8 cellular contexts compared by ENCODE assay signal in the genomic region with DNA sequence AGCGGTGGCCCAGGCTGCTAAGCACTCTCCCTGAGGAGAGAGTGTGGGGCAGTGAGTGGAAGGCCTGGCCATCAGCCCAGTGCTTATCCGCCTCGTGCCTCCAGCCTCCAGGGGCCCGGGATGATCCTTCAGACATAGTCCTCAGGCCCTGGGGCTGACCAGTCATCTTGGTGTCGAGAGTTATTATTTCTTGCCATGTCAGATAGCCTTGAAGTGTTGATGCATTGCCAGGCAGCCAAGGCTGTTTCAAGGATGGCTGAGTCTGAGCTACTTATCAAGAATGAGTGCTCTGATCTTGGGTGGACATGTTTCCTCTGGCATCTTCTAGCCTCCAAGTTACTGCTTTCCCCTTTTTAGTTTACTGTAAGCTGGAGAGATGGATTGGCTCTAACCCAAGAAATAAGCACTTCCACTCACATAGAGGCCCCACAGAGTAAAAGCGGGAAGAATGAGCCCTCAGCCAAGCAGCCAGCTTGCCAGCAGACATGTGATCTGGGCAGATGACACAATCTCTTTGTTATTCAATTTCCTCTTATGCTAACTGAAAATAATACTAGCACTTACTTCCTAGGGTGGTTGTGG.
A peak's percentile ranks its signal among the peaks of the same experiment; 100 is the strongest.
DNase-seq lines count a peak whose midpoint lies in the region; ATAC-seq, FAIRE-seq and TF ChIP-seq lines count a peak whose summit lies in the region.

No MANE protein-coding gene starts in this region.

- peaks cover 2% of the 10 kb centered on the region for H3K27me3 Mint-ChIP-seq in activated B cell treated with CpG ODN at 0.5 μM for 24 hours

- peaks cover 67% of the 10 kb centered on the region for H3K4me1 ChIP-seq in A673 (ENCODE audit: insufficient read depth, low read length, poor library complexity, severe bottlenecking)
- H3K4me1 ChIP-seq in gastrocnemius medialis: peaks cover 24 to 27% of the 10 kb centered on the region in 2 donors

- no peaks in the 10 kb centered on the region for H3K27me3 ChIP-seq in A673 (replicated peaks; ENCODE audit: insufficient read depth, low read depth, low read length, poor library complexity)
- no peaks in the 10 kb centered on the region for H3K27me3 ChIP-seq in gastrocnemius medialis

- peaks cover 31% of the 10 kb centered on the region for H3K4me1 Mint-ChIP-seq in activated B cell treated with CpG ODN at 0.5 μM for 24 hours

- POLR2A ChIA-PET in A673 (lab: Charles Lee; ENCODE audit: low non-redundant PET) (no interaction called here), activated B cell treated with CpG ODN at 0.5 μM for 24 hours (lab: Charles Lee) (interaction anchor here (1.8 kb wide), 1 partner anchor 136 kb away, joined by 11 read pairs; the partner anchor contains the start of gene NAMPT)

- no TSS peak for BruUV-seq in A673 (replicated peaks; lab: Mats Ljungman, UMichigan)

- peak; percentile 94 for DNase-seq in A673 (ENCODE audit: low spot score)
- DNase-seq in HTR-8/SVneo (ENCODE audit: insufficient read length, low spot score): peak; percentile 15
- DNase-seq in activated B cell treated with CpG ODN at 0.5 μM for 24 hours: no peak
- peak; percentile 87 for DNase-seq in Right ventricle myocardium superior
- peak; percentile 59 to 63 for DNase-seq in gastrocnemius medialis
- DNase-seq in GM12891 (ENCODE audit: insufficient read length, low spot score): no peak
- no peak for DNase-seq in RPMI8226

- H3K27ac ChIP-seq in A673 (ENCODE audit: low read depth, low read length, poor library complexity, severe bottlenecking): peak overlapping the region; percentile 34
- peak overlapping the region; percentile 32 to 64 (median 58) for H3K27ac ChIP-seq in gastrocnemius medialis

- H3K9me3 Mint-ChIP-seq in activated B cell treated with CpG ODN at 0.5 μM for 24 hours: peaks cover 11% of the 10 kb centered on the region

- no peaks in the 10 kb centered on the region for H3K36me3 Mint-ChIP-seq in activated B cell treated with CpG ODN at 0.5 μM for 24 hours (ENCODE audit: low read depth)

- peaks cover 6% of the 10 kb centered on the region for H3K9me3 ChIP-seq in A673 (ENCODE audit: low read depth, low read length, poor library complexity, severe bottlenecking)
- H3K9me3 ChIP-seq in gastrocnemius medialis: no peaks in the 10 kb centered on the region

- H3K27ac Mint-ChIP-seq in activated B cell treated with CpG ODN at 0.5 μM for 24 hours: peak overlapping the region; percentile 56

- H3K36me3 ChIP-seq in A673 (ENCODE audit: insufficient read depth, low read length, poor library complexity, severe bottlenecking) (no peaks in the 10 kb centered on the region), gastrocnemius medialis (no peaks in the 10 kb centered on the region)

- FAIRE-seq in HTR-8/SVneo (lab: Jason Lieb, UNC) (no peak), GM12891 (lab: Jason Lieb, UNC) (no peak)

- no peak overlapping the region for H3K4me3 ChIP-seq in A673 (ENCODE audit: low read depth, low read length, poor library complexity, severe bottlenecking)
- no peak overlapping the region for H3K4me3 ChIP-seq in gastrocnemius medialis

- TF ChIP-seq CTCF in A673 (conservative IDR thresholded peaks at IDR 0.05; ENCODE audit: low read depth, low read length): no peak
- TF ChIP-seq CTCF in activated B cell treated with CpG ODN at 0.5 μM for 24 hours (IDR thresholded peaks at IDR 0.05): no peak
- TF ChIP-seq CTCF in gastrocnemius medialis (IDR thresholded peaks at IDR 0.05 in 4 of 5, conservative IDR thresholded peaks at IDR 0.05 in 1 of 5): no peak

- intact Hi-C loops in A673 (cut with micrococcal nuclease; ENCODE audit: unreplicated experiment): loop anchor here (5.0 kb wide), 1 partner anchor 134 kb away; no protein-coding TSS in a partner anchor
- intact Hi-C loops in activated B cell treated with CpG ODN at 0.5 μM for 24 hours (cut with micrococcal nuclease): loop anchor here (5.0 kb wide), 1 partner anchor 364 kb away; no protein-coding TSS in a partner anchor
- intact Hi-C loops in Right ventricle myocardium superior (cut with DNase I): loop anchor here (5.0 kb wide), 1 partner anchor 134 kb away; no protein-coding TSS in a partner anchor
- intact Hi-C loops in gastrocnemius medialis (cut with DNase I; ENCODE audit: low total_unique reads): loop anchor here (5.0 kb wide), 1 partner anchor 244 kb away; no protein-coding TSS in a partner anchor

- H3K4me3 Mint-ChIP-seq in activated B cell treated with CpG ODN at 0.5 μM for 24 hours: no peak overlapping the region

- CTCF ChIA-PET in A673 (lab: Charles Lee) (no interaction called here), activated B cell treated with CpG ODN at 0.5 μM for 24 hours (lab: Charles Lee) (no interaction called here)

- in situ Hi-C loops in gastrocnemius medialis (cut with MboI; ENCODE audit: low sequenced_read_pairs in 4 of 4): no loop called here

- ATAC-seq in activated B cell treated with CpG ODN at 0.5 μM for 24 hours (ENCODE audit: low read depth) (no peak), Right ventricle myocardium superior (ENCODE audit: poor library complexity) (peak; percentile 80), gastrocnemius medialis (peak in 1 of 2 donors; percentile 56), HG03432 (IDR thresholded peaks at IDR 0.05; ENCODE audit: unreplicated experiment) (no peak)

- TF ChIP-seq POLR2A in gastrocnemius medialis (IDR thresholded peaks at IDR 0.05) (no peak), GM12891 (IDR thresholded peaks at IDR 0.05; ENCODE audit: low read depth, low read length) (no peak)

TF ChIP-seq in GM12891, 5 proteins besides CTCF, POLR2A, EP300 and RAD21:
- TF ChIP-seq PAX5 (IDR thresholded peaks at IDR 0.05; ENCODE audit: insufficient read depth, low read length, severe bottlenecking) (no peak), TAF1 (IDR thresholded peaks at IDR 0.05; ENCODE audit: low read depth, low read length) (no peak)

Comparison
In these comparisons a context has a peak if more than half of its experiments do, and no peak if none do; other contexts are left out.
1. DNase-seq: peak in A673 (single experiment), HTR-8/SVneo (single experiment), Right ventricle myocardium superior (single experiment) and gastrocnemius medialis (2 of 2); none in activated B cell treated with CpG ODN at 0.5 μM for 24 hours (single experiment), GM12891 (single experiment) and RPMI8226 (single experiment).